21 cellular contexts compared by ENCODE assay signal in the genomic region with DNA sequence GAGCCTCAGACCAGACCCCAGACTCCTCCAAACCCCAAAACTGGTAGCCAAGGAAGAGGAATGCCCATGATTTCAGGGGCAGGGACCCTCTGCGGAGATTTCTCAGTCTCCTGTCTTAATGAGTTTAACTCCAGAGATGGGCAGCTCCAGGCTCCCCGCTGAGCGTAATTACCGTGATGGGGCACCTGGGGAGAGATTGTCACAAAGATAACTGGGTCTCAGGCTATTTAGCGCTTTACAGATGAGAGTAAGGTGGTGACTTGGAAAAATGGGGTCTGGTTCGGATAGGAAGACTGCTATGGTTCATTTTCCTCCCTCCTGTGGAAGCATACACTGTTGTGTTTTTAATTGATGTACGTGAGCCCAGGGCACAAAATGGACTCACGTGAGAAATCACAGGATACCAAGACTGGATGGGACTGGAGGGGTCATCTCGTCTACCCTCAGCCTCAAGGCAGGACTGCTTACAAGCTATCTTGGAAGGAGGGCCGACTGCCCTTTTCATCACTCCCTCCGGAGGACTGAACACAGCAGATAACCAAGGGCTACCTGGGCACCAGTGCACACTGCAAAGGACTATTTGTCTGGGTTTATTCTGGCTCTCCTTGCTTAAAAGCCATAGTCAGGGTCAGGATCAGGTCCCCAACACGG.
"Had no signal": no experiment of that assay in that cellular context is flagged by ENCODE, and none has a peak within 500 bp of the region (broad histone marks: within the 10 kb centered on the region; RNA-seq: fewer than 3 reads in every experiment).

No MANE protein-coding gene starts in this region.

- H3K27me3 ChIP-seq: ascending aorta, brain microvascular endothelial cell, gastrocnemius medialis, transverse colon, vagina had no signal

- H3K4me1 ChIP-seq: adrenal gland, ascending aorta, parathyroid adenoma, vagina had no signal

- H3K36me3 ChIP-seq: adrenal gland, ascending aorta, brain microvascular endothelial cell, gastrocnemius medialis, transverse colon, vagina had no signal

- H3K27ac ChIP-seq: adrenal gland, ascending aorta, brain microvascular endothelial cell, gastrocnemius medialis, parathyroid adenoma, transverse colon, vagina, VCaP had no signal

- H3K9me3 ChIP-seq: adrenal gland, ascending aorta, gastrocnemius medialis, transverse colon, vagina had no signal

- H3K79me2 ChIP-seq: parathyroid adenoma had no signal

- DNase-seq: activated CD8-positive, alpha-beta memory T cell treated with anti-CD3 and anti-CD28 coated beads for 24 hours; activated CD8-positive, alpha-beta memory T cell treated with anti-CD3 and anti-CD28 coated beads, Interleukin-2, amount 50 U/mL, for 4 hours; activated T-cell treated with anti-CD3 and anti-CD28 coated beads, Interleukin-2, amount 50 U/mL, for 24 hours; adrenal gland; brain microvascular endothelial cell; caudate nucleus; effector CD8-positive, alpha-beta T cell; gastrocnemius medialis; head of caudate nucleus; hypothalamus; islet precursor cell; left cardiac atrium; nephron progenitor cell; nucleus accumbens; right cardiac atrium; stimulated activated CD4-positive, alpha-beta T cell treated with anti-CD3 and anti-CD28 coated beads, Interleukin-12 subunit alpha, Interleukin-12 subunit beta, amount 100 ng/mL, for 4 hours; transverse colon had no signal

- H3K4me3 ChIP-seq: adrenal gland, ascending aorta, gastrocnemius medialis, transverse colon, vagina had no signal

- H3K9ac ChIP-seq: parathyroid adenoma had no signal
